19 cellular contexts compared by ENCODE assay signal in genomic region chr11:121057922-121058321, GRCh38. TPM values are rescaled to one million over a fixed set of nuclear protein-coding genes. Genes with fewer than 3 reads are reported as not detected.
A peak's percentile ranks its signal among the peaks of the same experiment; 100 is the strongest.
DNase-seq lines count a peak whose midpoint lies in the region; ATAC-seq, FAIRE-seq and TF ChIP-seq lines count a peak whose summit lies in the region.
"Had no signal": no experiment of that assay in that cellular context is flagged by ENCODE, and none has a peak within 500 bp of the region (broad histone marks: within the 10 kb centered on the region; RNA-seq: fewer than 3 reads in every experiment).

No MANE protein-coding gene starts in this region.

- H3K9ac ChIP-seq in IMR-90 (ENCODE audit: low read depth, low read length) (no peak overlapping the region), GM12878 (ENCODE audit: control insufficient read depth, insufficient read depth, low read length) (no peak overlapping the region)

- H3K9me1 ChIP-seq in IMR-90 (ENCODE audit: insufficient read depth, low read length), result no peaks in the 10 kb centered on the region

- no peak overlapping the region for H4K5ac ChIP-seq in IMR-90 (ENCODE audit: low read depth, low read length)

- H3K4me3 ChIP-seq in IMR-90 (ENCODE audit: insufficient read depth, low read depth, low read length) (no peak overlapping the region), GM12878 (no peak overlapping the region)

- 0 out of 4 replicates have a peak, but pooled peaks of 1 of the 2 experiments have one; percentile 29 for TF ChIP-seq EP300 in GM12878 (IDR thresholded peaks at IDR 0.05; ENCODE audit: borderline replicate concordance in 1 of 2, control insufficient read depth in 1 of 2, low read depth in 2 of 2, low read length in 2 of 2)

- H3K4me2 ChIP-seq in IMR-90 (ENCODE audit: low read depth, low read length) (no peak overlapping the region), GM12878 (ENCODE audit: control insufficient read depth, insufficient read depth) (no peak overlapping the region)

- H3K9me3 ChIP-seq in IMR-90 (ENCODE audit: control insufficient read depth, insufficient read depth, low read length) (no peaks in the 10 kb centered on the region), GM12878 (replicated peaks; ENCODE audit: control insufficient read depth, insufficient read depth, low read length) (no peaks in the 10 kb centered on the region)

- TF ChIP-seq CTCF in natural killer cell (IDR thresholded peaks at IDR 0.05) (no peak), IMR-90 (conservative IDR thresholded peaks at IDR 0.05; ENCODE audit: low read depth, low read length) (no peak), GM12878 (IDR thresholded peaks at IDR 0.05 in 2 of 3, conservative IDR thresholded peaks at IDR 0.05 in 1 of 3; ENCODE audit: control insufficient read depth in 2 of 3, extremely low read depth in 1 of 3, insufficient read depth in 1 of 3, low read depth in 3 of 3, low read length in 3 of 3) (no peak)

- H3K4me3 Mint-ChIP-seq in natural killer cell treated with Interleukin-12 subunit alpha and Interleukin-12 subunit beta and Interleukin-15 and Interleukin-18, amount 100 ng/mL, for 72 hours, result peak overlapping the region; percentile 75
- no peak overlapping the region for H3K4me3 Mint-ChIP-seq in natural killer cell
- H3K4me3 Mint-ChIP-seq: B cell; CD4-positive, alpha-beta memory T cell; H9 had no signal

- no peak overlapping the region for H3K4ac ChIP-seq in IMR-90 (ENCODE audit: low read depth, low read length)

- H2AK9ac ChIP-seq in IMR-90 (replicated peaks; ENCODE audit: low read depth, low read length, poor library complexity), result no peak overlapping the region

- no peak overlapping the region for H3K27ac ChIP-seq in IMR-90 (ENCODE audit: insufficient read depth, low read length)
- no peak overlapping the region for H3K27ac ChIP-seq in GM12878 (ENCODE audit: control insufficient read depth, insufficient read depth)

- dilution Hi-C loops in IMR-90 (cut with HindIII; ENCODE audit: low sequenced_read_pairs, unreplicated experiment), result no loop called here

- SMC1A ChIA-PET in GM12878 (lab: Charles Lee; ENCODE audit: uncharacterized antibody, unreplicated experiment), result interaction anchor here (1.4 to 1.6 kb wide), 3 partner anchors 9 to 149 kb away, joined by 5 to 6 read pairs (median 5); no protein-coding TSS in a partner anchor

- no peak overlapping the region for H2BK15ac ChIP-seq in IMR-90 (ENCODE audit: low read depth, low read length)

- no peak overlapping the region for H4K8ac ChIP-seq in IMR-90 (ENCODE audit: low read depth in 2 of 2, low read length in 2 of 2)

- H3K27ac Mint-ChIP-seq in natural killer cell treated with Interleukin-12 subunit alpha and Interleukin-12 subunit beta and Interleukin-15 and Interleukin-18, amount 100 ng/mL, for 72 hours, result peak overlapping the region; percentile 64 to 72
- no peak overlapping the region for H3K27ac Mint-ChIP-seq in natural killer cell
- H3K27ac Mint-ChIP-seq: B cell, H9 had no signal

- POLR2A ChIA-PET in IMR-90 (lab: Charles Lee; ENCODE audit: unreplicated experiment) (no interaction called here), GM12878 (lab: Charles Lee) (interaction anchor here (1.5 kb wide), 1 partner anchor 33 kb away, joined by 3 read pairs; no protein-coding TSS in a partner anchor)

- in situ Hi-C loops in IMR-90 (cut with MboI; ENCODE audit: low sequenced_read_pairs) (no loop called here), GM12878 (cut with MboI) (no loop called here)

- CTCF ChIA-PET in IMR-90 (lab: Yijun Ruan, JAX) (interaction anchor here (0.6 to 1.2 kb wide), 2 partner anchors 9 to 871 kb away, joined by 3 to 4 read pairs; no protein-coding TSS in a partner anchor), GM12878 (lab: Yijun Ruan, JAX) (interaction anchor here (1.6 to 2.0 kb wide), 4 partner anchors 9 to 372 kb away, joined by 3 to 8 read pairs (median 4); no protein-coding TSS in a partner anchor)

- H3K14ac ChIP-seq in IMR-90 (replicated peaks; ENCODE audit: low read depth, low read length), result no peak overlapping the region

- no peak overlapping the region for H2AK5ac ChIP-seq in IMR-90 (ENCODE audit: low read depth, low read length)

- H2AFZ ChIP-seq in IMR-90 (replicated peaks; ENCODE audit: low read length, poor library complexity) (no peak overlapping the region), GM12878 (ENCODE audit: control insufficient read depth, low read depth, low read length) (no peak overlapping the region)

- H3K27me3 Mint-ChIP-seq in natural killer cell treated with Interleukin-12 subunit alpha and Interleukin-12 subunit beta and Interleukin-15 and Interleukin-18, amount 100 ng/mL, for 72 hours, result no peaks in the 10 kb centered on the region
- H3K27me3 Mint-ChIP-seq in natural killer cell (ENCODE audit: low read depth in 2 of 2), result no peaks in the 10 kb centered on the region
- H3K27me3 Mint-ChIP-seq: B cell; CD4-positive, alpha-beta memory T cell had no signal

- H3K79me2 ChIP-seq in GM12878 (ENCODE audit: control insufficient read depth, insufficient read depth, low read length), result no peaks in the 10 kb centered on the region

- no peak overlapping the region for H3K18ac ChIP-seq in IMR-90 (ENCODE audit: low read depth, low read length)

- intact Hi-C loops in natural killer cell (cut with micrococcal nuclease), result no loop called here
- intact Hi-C loops in IMR-90 (cut with micrococcal nuclease), result no loop called here
- intact Hi-C loops in GM12878 (cut with micrococcal nuclease; ENCODE audit: unreplicated experiment), result no loop called here

- no peak overlapping the region for H4K91ac ChIP-seq in IMR-90 (ENCODE audit: insufficient read depth, low read depth, low read length)

- H2BK20ac ChIP-seq in IMR-90 (ENCODE audit: low read depth, low read length), result no peak overlapping the region

- peak; percentile 73 to 94 for ATAC-seq in natural killer cell treated with Interleukin-12 subunit alpha and Interleukin-12 subunit beta and Interleukin-15 and Interleukin-18, amount 100 ng/mL, for 72 hours
- ATAC-seq in natural killer cell (no peak), IMR-90 (ENCODE audit: low read depth) (no peak), GM12878 (peak; percentile 41; the same call in 2 of the 3 replicates), HG02678 (IDR thresholded peaks at IDR 0.05; ENCODE audit: unreplicated experiment) (no peak), HG03039 (IDR thresholded peaks at IDR 0.05; ENCODE audit: unreplicated experiment) (no peak)

- no peak for DNase-seq in natural killer cell treated with Interleukin-12 subunit alpha and Interleukin-12 subunit beta and Interleukin-15 and Interleukin-18, amount 100 ng/mL, for 72 hours (ENCODE audit: low spot score)
- DNase-seq in natural killer cell (no peak), GM19239 (ENCODE audit: insufficient read length, low spot score) (no peak), IMR-90 (no peak), GM12878 (ENCODE audit: low read depth, low spot score) (no peak), AG08395 (ENCODE audit: low spot score) (no peak)
- DNase-seq: ACHN; C1 segment of cervical spinal cord; CD4-positive, alpha-beta memory T cell; DMS79 treated with DMSO at 0.1 percent for 48 hours; EL; GOT3; H9 had no signal

- no peaks in the 10 kb centered on the region for H3K79me1 ChIP-seq in IMR-90 (ENCODE audit: low read depth in 1 of 2, low read length in 2 of 2)

- no peaks in the 10 kb centered on the region for H3K9me3 Mint-ChIP-seq in natural killer cell treated with Interleukin-12 subunit alpha and Interleukin-12 subunit beta and Interleukin-15 and Interleukin-18, amount 100 ng/mL, for 72 hours
- H3K9me3 Mint-ChIP-seq in natural killer cell, result no peaks in the 10 kb centered on the region
- H3K9me3 Mint-ChIP-seq: H9 had no signal

- H2BK5ac ChIP-seq in IMR-90 (ENCODE audit: low read depth, low read length, poor library complexity, severe bottlenecking), result no peak overlapping the region

- RAD21 ChIA-PET in GM12878 (lab: Charles Lee; ENCODE audit: unreplicated experiment), result interaction anchor here (1.4 kb wide), 1 partner anchor 48 kb away, joined by 3 read pairs; no protein-coding TSS in a partner anchor

- no peak overlapping the region for H2BK120ac ChIP-seq in IMR-90 (ENCODE audit: low read depth, low read length)

- no peak for TF ChIP-seq RAD21 in IMR-90 (IDR thresholded peaks at IDR 0.05; ENCODE audit: low read length)
- no peak for TF ChIP-seq RAD21 in GM12878 (IDR thresholded peaks at IDR 0.05; ENCODE audit: insufficient read depth, low read depth, low read length)

- H3K27me3 ChIP-seq in IMR-90 (ENCODE audit: control insufficient read depth, insufficient read depth, low read length), result no peaks in the 10 kb centered on the region
- H3K27me3 ChIP-seq in GM12878 (replicated peaks in 1 of 2; ENCODE audit: control insufficient read depth in 2 of 2, insufficient read depth in 2 of 2, low read length in 1 of 2), result no peaks in the 10 kb centered on the region

- no CpG with 5 or more reads among the region's 4 CpGs for WGBS in IMR-90 (ENCODE audit: extremely low coverage in 2 of 2, insufficient read length in 1 of 2), 2 experiments
- WGBS in GM12878 (ENCODE audit: insufficient coverage, insufficient replicate concordance, low lambda C conversion rate, missing lambda C conversion rate), result 27% methylated on average over 4 of the region's 4 CpGs

- TF ChIP-seq POLR2A in IMR-90 (IDR thresholded peaks at IDR 0.05; ENCODE audit: low read depth, low read length), result no peak
- TF ChIP-seq POLR2A in GM12878 (IDR thresholded peaks at IDR 0.05; ENCODE audit: low read depth, low read length), result no peak

- H3K23ac ChIP-seq in IMR-90 (ENCODE audit: low read depth, low read length), result no peak overlapping the region

- peaks cover 13 to 29% of the 10 kb centered on the region in 2 donors for H3K4me1 Mint-ChIP-seq in natural killer cell treated with Interleukin-12 subunit alpha and Interleukin-12 subunit beta and Interleukin-15 and Interleukin-18, amount 100 ng/mL, for 72 hours (ENCODE audit: low read depth in 2 of 2)
- no peaks in the 10 kb centered on the region for H3K4me1 Mint-ChIP-seq in natural killer cell
- H3K4me1 Mint-ChIP-seq: B cell; CD4-positive, alpha-beta memory T cell; H9 had no signal

- FAIRE-seq in GM19239 (lab: Jason Lieb, UNC) (peak; percentile 33), GM12878 (lab: Jason Lieb, UNC) (no peak)
- FAIRE-seq: G401.6, GM18507 had no signal

- peaks cover 10% of the 10 kb centered on the region for H3K36me3 Mint-ChIP-seq in natural killer cell treated with Interleukin-12 subunit alpha and Interleukin-12 subunit beta and Interleukin-15 and Interleukin-18, amount 100 ng/mL, for 72 hours
- H3K36me3 Mint-ChIP-seq in natural killer cell, result peaks cover 28% of the 10 kb centered on the region

- H3K36me3 ChIP-seq in IMR-90 (ENCODE audit: control insufficient read depth, insufficient read depth, low read length), result peaks cover 15% of the 10 kb centered on the region
- H3K36me3 ChIP-seq in GM12878 (ENCODE audit: control insufficient read depth in 2 of 2, insufficient read depth in 2 of 2, low read length in 1 of 2), result peaks cover 0 to 9% of the 10 kb centered on the region in 2 experiments; a peak in 3 of 4 replicates

- no peak overlapping the region for H3K56ac ChIP-seq in IMR-90 (ENCODE audit: extremely low read depth, insufficient read depth, low read length)

- H3K4me1 ChIP-seq in IMR-90 (ENCODE audit: control insufficient read depth, insufficient read depth, low read length) (no peaks in the 10 kb centered on the region), GM12878 (ENCODE audit: control insufficient read depth, insufficient read depth, low read length) (peaks cover 21% of the 10 kb centered on the region)

- BruUV-seq in IMR-90 (replicated peaks; lab: Mats Ljungman, UMichigan), result no TSS peak
- BruUV-seq in GM12878 (replicated peaks; lab: Mats Ljungman, UMichigan), result no TSS peak

- H4K20me1 ChIP-seq in IMR-90 (ENCODE audit: insufficient read depth, low read length) (no peaks in the 10 kb centered on the region), GM12878 (ENCODE audit: control insufficient read depth, insufficient read depth) (no peaks in the 10 kb centered on the region)

RNA-seq across cellular contexts. Expression of gene TBCEL, which starts 34.0 kb away (rescaled TPM):
- 10 to 100 TPM; 15.2 to 15.9 TPM for total RNA-seq in natural killer cell treated with Interleukin-12 subunit alpha and Interleukin-12 subunit beta and Interleukin-15 and Interleukin-18, amount 100 ng/mL, for 72 hours
- 10 to 100 TPM; 34.0 to 40.2 (median 37.9) TPM for total RNA-seq in natural killer cell
- total RNA-seq in IMR-90 (2012; rRNA removed), result 21.0 and 22.2 TPM in 2 replicates
- polyA plus RNA-seq in IMR-90 (2012; rRNA removed), result 4.0 and 7.1 TPM in 2 replicates
- polyA plus RNA-seq in IMR-90 (2012; cell fraction: cytosol; rRNA removed), result 0.82 and 1.1 TPM in 2 replicates
- polyA plus RNA-seq in IMR-90 (2012; cell fraction: nucleus; rRNA removed; ENCODE audit: low replicate concordance), result 0.98 and 16.5 TPM in 2 replicates
- total RNA-seq in GM12878 (2013; cell fraction: nucleolus; rRNA removed), result 48.2 and 52.9 TPM in 2 replicates
- total RNA-seq in GM12878 (2014; rRNA removed), result 6.0 and 9.6 TPM in 2 replicates
- total RNA-seq in GM12878 (2014; rRNA removed; fragmentation: Illumina TruSeq; extraction: Trizol), result 8.6 and 8.8 TPM in 2 replicates
- total RNA-seq in GM12878 (2021), result 9.9 and 10.9 TPM in 2 replicates
- 3.1 TPM for polyA plus RNA-seq in GM12878 (2011; ENCODE audit: low read depth)
- polyA plus RNA-seq in GM12878 (2011; rRNA removed), result 10.4 and 16.2 TPM in 2 replicates
- polyA plus RNA-seq in GM12878 (2011; cell fraction: cytosol; rRNA removed), result 4.1 and 4.4 TPM in 2 replicates
- 12.2 and 12.7 TPM in 2 replicates for polyA plus RNA-seq in GM12878 (2011; cell fraction: nucleus; rRNA removed)
- 4.8 and 5.0 TPM in 2 replicates for polyA plus RNA-seq in GM12878 (2012)
- 8.5 and 9.3 TPM in 2 replicates for polyA plus RNA-seq in GM12878 (2014; fragmentation: Illumina TruSeq; extraction: Trizol)
- polyA plus RNA-seq in GM12878 (2014; fragmentation: Nextera tagmentation; extraction: Ambion mirVana), result 1 to 10 TPM; 2.0 to 2.3 TPM
- 6.1 and 8.5 TPM in 2 replicates for polyA plus RNA-seq in GM12878 (2014; rRNA removed)
- 1 to 10 TPM; 4.3 to 9.6 TPM for polyA plus RNA-seq in GM12878 (2016; fragmentation: Nextera tagmentation; extraction: Ambion mirVana)
- 18.0 and 36.5 TPM in 2 replicates for polyA minus RNA-seq in GM12878 (2011; rRNA and poly(A)+ RNA removed)
- polyA minus RNA-seq in GM12878 (2011; cell fraction: cytosol; rRNA and poly(A)+ RNA removed), result 3.1 and 9.0 TPM in 2 replicates
- polyA minus RNA-seq in GM12878 (2011; cell fraction: nucleus; rRNA and poly(A)+ RNA removed), result 19.9 and 27.7 TPM in 2 replicates

RNA-seq across cellular contexts. Expression of gene TECTA, which starts 43.1 kb away (rescaled TPM):
- under 1 TPM; 0.39 to 0.86 TPM for total RNA-seq in natural killer cell treated with Interleukin-12 subunit alpha and Interleukin-12 subunit beta and Interleukin-15 and Interleukin-18, amount 100 ng/mL, for 72 hours
- total RNA-seq in natural killer cell, result under 1 TPM; 0.50 to 0.57 (median 0.56) TPM
- total RNA-seq in IMR-90 (2012; rRNA removed), result 0.18 and 0.28 TPM in 2 replicates
- polyA plus RNA-seq in IMR-90 (2012; rRNA removed), result 0.16 and 0.17 TPM in 2 replicates
- polyA plus RNA-seq in IMR-90 (2012; cell fraction: cytosol; rRNA removed), result 0.12 and 0.13 TPM in 2 replicates
- 1.0 and 1.2 TPM in 2 replicates for polyA plus RNA-seq in IMR-90 (2012; cell fraction: nucleus; rRNA removed; ENCODE audit: low replicate concordance)
- 0.88 and 0.98 TPM in 2 replicates for total RNA-seq in GM12878 (2013; cell fraction: nucleolus; rRNA removed)
- 0.05 and 0.06 TPM in 2 replicates for total RNA-seq in GM12878 (2014; rRNA removed)
- total RNA-seq in GM12878 (2014; rRNA removed; fragmentation: Illumina TruSeq; extraction: Trizol), result 0.04 and 0.05 TPM in 2 replicates
- total RNA-seq in GM12878 (2021), result 0.05 and 0.11 TPM in 2 replicates
- polyA plus RNA-seq in GM12878 (2011; ENCODE audit: low read depth), result 0.08 TPM
- polyA plus RNA-seq in GM12878 (2011; rRNA removed), result 0.14 and 0.20 TPM in 2 replicates
- polyA plus RNA-seq in GM12878 (2011; cell fraction: cytosol; rRNA removed), result 0.23 and 0.30 TPM in 2 replicates
- polyA plus RNA-seq in GM12878 (2011; cell fraction: nucleus; rRNA removed), result 0.67 and 1.0 TPM in 2 replicates
- 0.07 and 0.10 TPM in 2 replicates for polyA plus RNA-seq in GM12878 (2012)
- 0.12 and 0.16 TPM in 2 replicates for polyA plus RNA-seq in GM12878 (2014; fragmentation: Illumina TruSeq; extraction: Trizol)
- under 1 TPM in 1 of 2 experiments, not detected in 1; under 0.01 TPM for polyA plus RNA-seq in GM12878 (2014; fragmentation: Nextera tagmentation; extraction: Ambion mirVana)
- polyA plus RNA-seq in GM12878 (2014; rRNA removed), result 0.13 and 0.58 TPM in 2 replicates
- polyA plus RNA-seq in GM12878 (2016; fragmentation: Nextera tagmentation; extraction: Ambion mirVana), result under 1 TPM; 0.03 to 0.04 TPM
- 0.29 and 0.41 TPM in 2 replicates for polyA minus RNA-seq in GM12878 (2011; rRNA and poly(A)+ RNA removed)
- polyA minus RNA-seq in GM12878 (2011; cell fraction: cytosol; rRNA and poly(A)+ RNA removed), result not detected in 2 replicates
- polyA minus RNA-seq in GM12878 (2011; cell fraction: nucleus; rRNA and poly(A)+ RNA removed), result 0.48 and 0.57 TPM in 2 replicates
- total RNA-seq: HT-29 had no signal

Comparison
In these comparisons a context has a peak if more than half of its experiments do, and no peak if none do; other contexts are left out.
1. ATAC-seq: peak in natural killer cell treated with Interleukin-12 subunit alpha and Interleukin-12 subunit beta and Interleukin-15 and Interleukin-18, amount 100 ng/mL, for 72 hours (2 of 2) and GM12878 (single experiment); none in natural killer cell (0 of 3), IMR-90 (single experiment), HG02678 (single experiment) and HG03039 (single experiment).
2. H3K27ac Mint-ChIP-seq: peak in natural killer cell treated with Interleukin-12 subunit alpha and Interleukin-12 subunit beta and Interleukin-15 and Interleukin-18, amount 100 ng/mL, for 72 hours (2 of 2); none in natural killer cell (0 of 2).